In genomic region chr1:77978969-77979838, GRCh38 we compare ENCODE assay signal across 8 cellular contexts. TPM values are rescaled to one million over a fixed set of nuclear protein-coding genes. Genes with fewer than 3 reads are reported as not detected.
DNase-seq lines count a peak whose midpoint lies in the region; ATAC-seq, FAIRE-seq and TF ChIP-seq lines count a peak whose summit lies in the region.

Gene FUBP1 (minus strand): TSS chr1:77979072. CDS start chr1:77979004, 68 bp downstream.

- H3K9me3 ChIP-seq in keratinocyte (ENCODE audit: control insufficient read depth, low read depth, low read length) = no peaks in the 10 kb centered on the region

- H3K27me3 ChIP-seq in keratinocyte (ENCODE audit: control insufficient read depth, extremely low read depth, insufficient read depth, low read length) = no peaks in the 10 kb centered on the region

- H3K4me3 ChIP-seq in keratinocyte (ENCODE audit: control insufficient read depth in 2 of 3, extremely low read depth in 1 of 3, insufficient read depth in 2 of 3, low read depth in 1 of 3, low read length in 3 of 3) = peak within 1 kb of the TSS; percentile 55 to 93 (median 90)

- H3K4me2 ChIP-seq in keratinocyte (ENCODE audit: control insufficient read depth, extremely low read depth, insufficient read depth, low read depth, low read length) = peak within 1 kb of the TSS; percentile 90

- FAIRE-seq in keratinocyte (lab: Jason Lieb, UNC) = peak; percentile 79

- POLR2A ChIA-PET in activated B cell treated with CpG ODN at 0.5 μM for 24 hours (lab: Charles Lee) = interaction anchor here (0.9 to 7.9 kb wide), 16 partner anchors 8 to 296 kb away, joined by 3 to 355 read pairs (median 8); partner anchors contain the start of genes DNAJB4, MIGA1, USP33 and ZZZ3

- H2AFZ ChIP-seq in keratinocyte (ENCODE audit: control insufficient read depth, low read length) = peak within 1 kb of the TSS; percentile 98

- peak within 1 kb of the TSS; percentile 100 for H3K9ac ChIP-seq in keratinocyte (ENCODE audit: control insufficient read depth, extremely low read depth, insufficient read depth, low read length)

- in situ Hi-C loops in GM18951 (cut with MboI; ENCODE audit: low sequenced_read_pairs, unreplicated experiment) = no loop called here

- DNase-seq in AG09319 (ENCODE audit: extremely low read depth, low read depth) = peak; percentile 99
- peak; percentile 96 for DNase-seq in NCI-H226
- peak; percentile 81 for DNase-seq in activated B cell treated with CpG ODN at 0.5 μM for 24 hours
- DNase-seq in central memory CD8-positive, alpha-beta T cell (ENCODE audit: low spot score in 2 of 2) = peak; percentile 93 to 97
- peak; percentile 88 for DNase-seq in keratinocyte (ENCODE audit: low read depth, low spot score)
- DNase-seq in stimulated activated CD4-positive, alpha-beta T cell treated with anti-CD3 and anti-CD28 coated beads, Interleukin-15, amount 100 ng/mL, for 1 hour (ENCODE audit: low read depth in 1 of 2, low spot score in 1 of 2) = peak; percentile 79 to 87

- dilution Hi-C loops in keratinocyte (cut with MboI; ENCODE audit: extremely low pct_ligation_motif_present, low sequenced_read_pairs) = no loop called here

- peaks cover 31% of the 10 kb centered on the region for H3K4me1 Mint-ChIP-seq in activated B cell treated with CpG ODN at 0.5 μM for 24 hours
- peaks cover 41% of the 10 kb centered on the region for H3K4me1 Mint-ChIP-seq in central memory CD8-positive, alpha-beta T cell

- H3K27me3 Mint-ChIP-seq in activated B cell treated with CpG ODN at 0.5 μM for 24 hours = no peaks in the 10 kb centered on the region
- no peaks in the 10 kb centered on the region for H3K27me3 Mint-ChIP-seq in central memory CD8-positive, alpha-beta T cell

- peaks cover 76% of the 10 kb centered on the region for H3K79me2 ChIP-seq in keratinocyte (ENCODE audit: control insufficient read depth, insufficient read depth, low read length)

- H3K4me3 Mint-ChIP-seq in activated B cell treated with CpG ODN at 0.5 μM for 24 hours = no peak within 1 kb of the TSS
- H3K4me3 Mint-ChIP-seq in central memory CD8-positive, alpha-beta T cell = no peak within 1 kb of the TSS

- peaks cover 4 to 8% of the 10 kb centered on the region in 2 experiments for H3K36me3 ChIP-seq in keratinocyte (ENCODE audit: control insufficient read depth in 2 of 2, extremely low read depth in 1 of 2, insufficient read depth in 2 of 2, low read length in 2 of 2)

- no peak within 1 kb of the TSS for H3K27ac Mint-ChIP-seq in activated B cell treated with CpG ODN at 0.5 μM for 24 hours
- no peak within 1 kb of the TSS for H3K27ac Mint-ChIP-seq in central memory CD8-positive, alpha-beta T cell (ENCODE audit: low read depth)

- H4K20me1 ChIP-seq in keratinocyte (ENCODE audit: control insufficient read depth, extremely low read depth, insufficient read depth, low read length) = peaks cover 28% of the 10 kb centered on the region

- H3K27ac ChIP-seq in keratinocyte (ENCODE audit: control insufficient read depth, insufficient read depth, low read length) = peak within 1 kb of the TSS; percentile 100

- CTCF ChIA-PET in activated B cell treated with CpG ODN at 0.5 μM for 24 hours (lab: Charles Lee) = interaction anchor here (0.5 to 2.1 kb wide), 3 partner anchors 12 to 135 kb away, joined by 3 to 11 read pairs (median 3); partner anchors contain the start of gene DNAJB4

- TF ChIP-seq CTCF in AG09319 (IDR thresholded peaks at IDR 0.05; ENCODE audit: low read depth, low read length) (peak; percentile 72), activated B cell treated with CpG ODN at 0.5 μM for 24 hours (IDR thresholded peaks at IDR 0.05) (no peak), keratinocyte (optimal IDR thresholded peaks at IDR 0.05 in 1 of 3, IDR thresholded peaks at IDR 0.05 in 1 of 3, conservative IDR thresholded peaks at IDR 0.05 in 1 of 3; ENCODE audit: extremely low read depth in 1 of 3, insufficient read depth in 2 of 3, low read length in 3 of 3) (peak; percentile 69 to 85 (median 83))

- H3K4me1 ChIP-seq in keratinocyte (ENCODE audit: control insufficient read depth, extremely low read depth, insufficient read depth, low read length) = peaks cover 20% of the 10 kb centered on the region

- ATAC-seq in HG03196 (IDR thresholded peaks at IDR 0.05; ENCODE audit: unreplicated experiment) (peak; percentile 79), activated B cell treated with CpG ODN at 0.5 μM for 24 hours (ENCODE audit: low read depth) (peak; percentile 74)
- ATAC-seq in central memory CD8-positive, alpha-beta T cell (replicated peaks; ENCODE audit: extremely low read depth, poor library complexity, severe bottlenecking) = peak; percentile 79

- peaks cover 35% of the 10 kb centered on the region for H3K36me3 Mint-ChIP-seq in activated B cell treated with CpG ODN at 0.5 μM for 24 hours (ENCODE audit: low read depth)
- H3K36me3 Mint-ChIP-seq in central memory CD8-positive, alpha-beta T cell (ENCODE audit: insufficient read depth) = peaks cover 17% of the 10 kb centered on the region

- H3K9me1 ChIP-seq in keratinocyte (ENCODE audit: control insufficient read depth, extremely low read depth, insufficient read depth, low read length) = peaks cover 2% of the 10 kb centered on the region

- intact Hi-C loops in activated B cell treated with CpG ODN at 0.5 μM for 24 hours (cut with micrococcal nuclease) = loop anchor here (1.0 to 10.0 kb wide), 8 partner anchors 16 to 1904 kb away; partner anchors contain the start of genes DNAJB4, MIGA1, ST6GALNAC3 and USP33

- H3K9me3 Mint-ChIP-seq in activated B cell treated with CpG ODN at 0.5 μM for 24 hours = no peaks in the 10 kb centered on the region
- no peaks in the 10 kb centered on the region for H3K9me3 Mint-ChIP-seq in central memory CD8-positive, alpha-beta T cell

- TF ChIP-seq POLR2A in GM18951 (IDR thresholded peaks at IDR 0.05; ENCODE audit: extremely low read depth, insufficient read depth, insufficient read length) = peak; percentile 94

RNA-seq across cellular contexts. Expression of gene FUBP1, which starts in this region (rescaled TPM):
- 259 and 282 TPM in 2 replicates for total RNA-seq in activated B cell treated with CpG ODN at 0.5 μM for 24 hours
- 97.2 to 137 TPM (median 112 TPM) in 3 replicates for polyA plus RNA-seq in keratinocyte
- polyA plus RNA-seq in keratinocyte (2011; ENCODE audit: low read depth) = 72.1 TPM
- polyA plus RNA-seq in keratinocyte (2011; cell fraction: cytosol; rRNA removed) = 52.4 and 67.8 TPM in 2 replicates
- 145 and 211 TPM in 2 replicates for polyA plus RNA-seq in keratinocyte (2011; cell fraction: nucleus; rRNA removed)
- 70.7 and 95.3 TPM in 2 replicates for polyA plus RNA-seq in keratinocyte (2012; ENCODE audit: low replicate concordance)
- 68.7 to 119 TPM (median 94.6 TPM) in 3 replicates for polyA minus RNA-seq in keratinocyte
- 60.6 TPM for polyA minus RNA-seq in keratinocyte (2011; cell fraction: cytosol; rRNA and poly(A)+ RNA removed)
- polyA minus RNA-seq in keratinocyte (2011; cell fraction: nucleus; rRNA and poly(A)+ RNA removed) = 81.6 and 126 TPM in 2 replicates

Comparison
In these comparisons a context has a peak if more than half of its experiments do, and no peak if none do; other contexts are left out.
1. Peak in every context shown above with its lines: DNase-seq, ATAC-seq, H3K4me3 ChIP-seq and H3K27ac ChIP-seq.